ENCODE assay signal across 11 cellular contexts in the genomic region with DNA sequence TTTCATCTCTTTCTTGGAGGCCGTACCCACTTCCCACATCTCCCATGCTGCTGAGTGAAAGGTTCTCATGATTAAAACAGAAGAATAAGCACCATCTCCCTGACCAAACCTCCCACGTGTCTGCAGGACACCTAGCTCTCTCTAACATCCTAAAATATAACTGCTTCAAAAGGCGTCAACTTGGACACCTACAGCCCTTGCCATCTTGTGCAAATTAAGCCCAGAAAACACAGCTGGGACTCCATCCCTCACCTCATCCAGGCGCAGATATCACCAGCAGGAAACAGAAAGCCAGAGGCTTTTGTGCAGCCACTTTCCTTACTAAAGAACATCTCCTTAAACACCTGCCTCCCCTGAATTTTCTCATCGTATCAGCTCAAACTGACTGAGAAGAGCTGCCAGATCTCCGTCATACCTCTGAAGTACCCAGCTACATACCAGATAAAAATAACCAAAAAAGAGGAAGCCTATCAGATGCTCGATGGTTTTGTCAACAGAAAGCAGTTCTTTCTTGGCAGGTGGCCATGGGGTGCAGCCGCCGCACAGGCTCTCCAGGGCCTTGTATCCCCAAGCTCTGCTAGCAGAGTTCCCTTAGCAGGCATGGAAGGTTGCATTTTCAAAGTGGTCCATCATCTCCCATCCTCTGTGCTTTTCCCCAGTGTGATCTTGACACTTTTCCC. TPM values are rescaled to one million over a fixed set of nuclear protein-coding genes. Genes with fewer than 3 reads are reported as not detected.
DNase-seq lines count a peak whose midpoint lies in the region; ATAC-seq, FAIRE-seq and TF ChIP-seq lines count a peak whose summit lies in the region.
"Had no signal": no experiment of that assay in that cellular context is flagged by ENCODE, and none has a peak within 500 bp of the region (broad histone marks: within the 10 kb centered on the region; RNA-seq: fewer than 3 reads in every experiment).

No MANE protein-coding gene starts in this region.

- no peaks in the 10 kb centered on the region for H3K27me3 Mint-ChIP-seq in MCF 10A (ENCODE audit: insufficient read depth, unreplicated experiment)
- no peaks in the 10 kb centered on the region for H3K27me3 Mint-ChIP-seq in activated CD8-positive, alpha-beta T cell treated with anti-CD3 and anti-CD28 coated beads, Interleukin-2, amount 10 ng/mL, durations not matched to agents 7 days and 5 days (ENCODE audit: low read depth)

- TF ChIP-seq RAD21 in GM12878 (IDR thresholded peaks at IDR 0.05; ENCODE audit: insufficient read depth, low read depth, low read length): no peak

- peak; percentile 77 for ATAC-seq in GM12878
- ATAC-seq in upper lobe of right lung: peak; percentile 48
- ATAC-seq in activated CD8-positive, alpha-beta T cell treated with anti-CD3 and anti-CD28 coated beads, Interleukin-2, amount 10 ng/mL, durations not matched to agents 7 days and 5 days: no peak

- SMC1A ChIA-PET in GM12878 (lab: Charles Lee; ENCODE audit: uncharacterized antibody, unreplicated experiment): interaction anchor here (0.7 to 1.9 kb wide), 7 partner anchors 8 to 136 kb away, joined by 3 to 6 read pairs (median 3); a partner anchor contains a TSS

- intact Hi-C loops in MCF 10A (cut with micrococcal nuclease) (no loop called here), breast epithelium (cut with DNase I; ENCODE audit: low total_unique reads) (no loop called here), GM12878 (cut with micrococcal nuclease; ENCODE audit: unreplicated experiment) (no loop called here), upper lobe of right lung (cut with DNase I) (no loop called here), esophagus muscularis mucosa (cut with DNase I) (no loop called here)

- no peak for TF ChIP-seq EP300 in GM12878 (IDR thresholded peaks at IDR 0.05; ENCODE audit: borderline replicate concordance in 1 of 2, control insufficient read depth in 1 of 2, low read depth in 2 of 2, low read length in 2 of 2)
- no peak for TF ChIP-seq EP300 in esophagus muscularis mucosa (IDR thresholded peaks at IDR 0.05)

- no peak for TF ChIP-seq POLR2A in breast epithelium (IDR thresholded peaks at IDR 0.05)
- no peak for TF ChIP-seq POLR2A in GM12878 (IDR thresholded peaks at IDR 0.05; ENCODE audit: low read depth, low read length)
- TF ChIP-seq POLR2A in esophagus muscularis mucosa (IDR thresholded peaks at IDR 0.05; ENCODE audit: low read depth): no peak

- H3K27ac Mint-ChIP-seq in MCF 10A (ENCODE audit: low read depth, unreplicated experiment): peak overlapping the region; percentile 56
- no peak overlapping the region for H3K27ac Mint-ChIP-seq in activated CD8-positive, alpha-beta T cell treated with anti-CD3 and anti-CD28 coated beads, Interleukin-2, amount 10 ng/mL, durations not matched to agents 7 days and 5 days

- CTCF ChIA-PET in MCF 10A (lab: Yijun Ruan, JAX): interaction anchor here (0.8 kb wide), 1 partner anchor 8 kb away, joined by 3 read pairs; no protein-coding TSS in a partner anchor
- CTCF ChIA-PET in GM12878 (lab: Yijun Ruan, JAX): interaction anchor here (0.8 to 1.6 kb wide), 6 partner anchors 10 to 42 kb away, joined by 3 read pairs; no protein-coding TSS in a partner anchor
- CTCF ChIA-PET in activated CD8-positive, alpha-beta T cell treated with anti-CD3 and anti-CD28 coated beads, Interleukin-2, amount 10 ng/mL, durations not matched to agents 7 days and 5 days (lab: Charles Lee): no interaction called here

- WGBS in GM12878 (ENCODE audit: insufficient coverage, insufficient replicate concordance, low lambda C conversion rate, missing lambda C conversion rate): 5% methylated on average over 9 of the region's 9 CpGs
- WGBS in esophagus muscularis mucosa: 71% methylated on average over 9 of the region's 9 CpGs

- no peaks in the 10 kb centered on the region for H3K9me3 Mint-ChIP-seq in MCF 10A (ENCODE audit: unreplicated experiment)
- no peaks in the 10 kb centered on the region for H3K9me3 Mint-ChIP-seq in activated CD8-positive, alpha-beta T cell treated with anti-CD3 and anti-CD28 coated beads, Interleukin-2, amount 10 ng/mL, durations not matched to agents 7 days and 5 days (ENCODE audit: insufficient read depth)

- RAD21 ChIA-PET in GM12878 (lab: Charles Lee; ENCODE audit: unreplicated experiment): no interaction called here

- no peaks in the 10 kb centered on the region for H3K27me3 ChIP-seq in breast epithelium
- H3K27me3 ChIP-seq in GM12878 (replicated peaks in 1 of 2; ENCODE audit: control insufficient read depth in 2 of 2, insufficient read depth in 2 of 2, low read length in 1 of 2): no peaks in the 10 kb centered on the region
- H3K27me3 ChIP-seq in upper lobe of right lung: no peaks in the 10 kb centered on the region
- H3K27me3 ChIP-seq in esophagus muscularis mucosa: no peaks in the 10 kb centered on the region
- H3K27me3 ChIP-seq: body of pancreas had no signal

- H3K4me2 ChIP-seq in GM12878 (ENCODE audit: control insufficient read depth, insufficient read depth): peak overlapping the region; percentile 75

- no peak overlapping the region for H3K4me3 ChIP-seq in breast epithelium
- peak overlapping the region; percentile 42; the same call in 1 of the 2 replicates for H3K4me3 ChIP-seq in GM12878
- H3K4me3 ChIP-seq in upper lobe of right lung: no peak overlapping the region
- H3K4me3 ChIP-seq in esophagus muscularis mucosa: no peak overlapping the region
- H3K4me3 ChIP-seq: body of pancreas had no signal

- H3K9me3 ChIP-seq in breast epithelium: no peaks in the 10 kb centered on the region
- H3K9me3 ChIP-seq in GM12878 (replicated peaks; ENCODE audit: control insufficient read depth, insufficient read depth, low read length): no peaks in the 10 kb centered on the region
- H3K9me3 ChIP-seq in upper lobe of right lung: no peaks in the 10 kb centered on the region
- H3K9me3 ChIP-seq in esophagus muscularis mucosa: no peaks in the 10 kb centered on the region
- H3K9me3 ChIP-seq: body of pancreas had no signal

- H3K4me1 Mint-ChIP-seq in MCF 10A (ENCODE audit: insufficient read depth, unreplicated experiment): peaks cover 34% of the 10 kb centered on the region
- H3K4me1 Mint-ChIP-seq in activated CD8-positive, alpha-beta T cell treated with anti-CD3 and anti-CD28 coated beads, Interleukin-2, amount 10 ng/mL, durations not matched to agents 7 days and 5 days (ENCODE audit: low read depth): peaks cover 12% of the 10 kb centered on the region

- peak overlapping the region; percentile 22 for H2AFZ ChIP-seq in GM12878 (ENCODE audit: control insufficient read depth, low read depth, low read length)

- H3K4me1 ChIP-seq in breast epithelium (no peaks in the 10 kb centered on the region), GM12878 (ENCODE audit: control insufficient read depth, insufficient read depth, low read length) (peaks cover 54% of the 10 kb centered on the region), upper lobe of right lung (peaks cover 9% of the 10 kb centered on the region), esophagus muscularis mucosa (peaks cover 0 to 8% (median 2%) of the 10 kb centered on the region in 4 donors)

- peaks cover 2% of the 10 kb centered on the region for H3K79me2 ChIP-seq in GM12878 (ENCODE audit: control insufficient read depth, insufficient read depth, low read length)

- DNase-seq in MCF 10A (ENCODE audit: unreplicated experiment) (no peak), breast epithelium (ENCODE audit: low spot score in 2 of 2) (no peak), HTR-8/SVneo (ENCODE audit: insufficient read length, low spot score) (no peak), GM12878 (ENCODE audit: low read depth, low spot score) (peak; percentile 66), upper lobe of right lung (peak; percentile 69), esophagus muscularis mucosa (ENCODE audit: extremely low spot score) (no peak)
- DNase-seq in activated CD8-positive, alpha-beta T cell treated with anti-CD3 and anti-CD28 coated beads, Interleukin-2, amount 10 ng/mL, durations not matched to agents 7 days and 5 days: no peak
- DNase-seq in activated CD4-positive, CD25-positive, alpha-beta regulatory T cell (lab: John Stamatoyannopoulos, UW): no peak
- DNase-seq: SW 1271 had no signal

- POLR2A ChIA-PET in MCF 10A (lab: Yijun Ruan, JAX): interaction anchor here (0.7 to 6.8 kb wide), 5 partner anchors 9 to 47 kb away, joined by 3 to 58 read pairs (median 23); a partner anchor contains a TSS
- POLR2A ChIA-PET in GM12878 (lab: Charles Lee): interaction anchor here (1.2 to 1.6 kb wide), 2 partner anchors 24 to 29 kb away, joined by 3 to 4 read pairs; a partner anchor contains a TSS
- POLR2A ChIA-PET in activated CD8-positive, alpha-beta T cell treated with anti-CD3 and anti-CD28 coated beads, Interleukin-2, amount 10 ng/mL, durations not matched to agents 7 days and 5 days (lab: Charles Lee): no interaction called here

- H3K36me3 Mint-ChIP-seq in MCF 10A (ENCODE audit: insufficient read depth, unreplicated experiment): peaks cover 8% of the 10 kb centered on the region
- peaks cover 2% of the 10 kb centered on the region for H3K36me3 Mint-ChIP-seq in activated CD8-positive, alpha-beta T cell treated with anti-CD3 and anti-CD28 coated beads, Interleukin-2, amount 10 ng/mL, durations not matched to agents 7 days and 5 days (ENCODE audit: low read depth)

- TF ChIP-seq CTCF in MCF 10A (IDR thresholded peaks at IDR 0.05; ENCODE audit: unreplicated experiment) (no peak), breast epithelium (IDR thresholded peaks at IDR 0.05) (no peak), GM12878 (IDR thresholded peaks at IDR 0.05 in 2 of 3, conservative IDR thresholded peaks at IDR 0.05 in 1 of 3; ENCODE audit: control insufficient read depth in 2 of 3, extremely low read depth in 1 of 3, insufficient read depth in 1 of 3, low read depth in 3 of 3, low read length in 3 of 3) (no peak), upper lobe of right lung (IDR thresholded peaks at IDR 0.05) (no peak), esophagus muscularis mucosa (IDR thresholded peaks at IDR 0.05) (no peak)

- H3K9ac ChIP-seq in GM12878 (ENCODE audit: control insufficient read depth, insufficient read depth, low read length): peak overlapping the region; percentile 8; the same call in 1 of the 2 replicates

- BruUV-seq in MCF 10A (replicated peaks; lab: Mats Ljungman, UMichigan): no TSS peak
- BruUV-seq in GM12878 (replicated peaks; lab: Mats Ljungman, UMichigan): no TSS peak

- in situ Hi-C loops in GM12878 (cut with MboI): no loop called here

- H3K36me3 ChIP-seq in breast epithelium (no peaks in the 10 kb centered on the region), GM12878 (ENCODE audit: control insufficient read depth in 2 of 2, insufficient read depth in 2 of 2, low read length in 1 of 2) (no peaks in the 10 kb centered on the region; a peak in 2 of 4 replicates), upper lobe of right lung (no peaks in the 10 kb centered on the region), esophagus muscularis mucosa (no peaks in the 10 kb centered on the region)

- H3K27ac ChIP-seq in breast epithelium (no peak overlapping the region), GM12878 (ENCODE audit: control insufficient read depth, insufficient read depth) (peak overlapping the region; percentile 60), upper lobe of right lung (no peak overlapping the region), esophagus muscularis mucosa (replicated peaks in 1 of 4) (no peak overlapping the region)
- H3K27ac ChIP-seq: body of pancreas had no signal

- no peaks in the 10 kb centered on the region for H4K20me1 ChIP-seq in GM12878 (ENCODE audit: control insufficient read depth, insufficient read depth)

- peak; percentile 65 for FAIRE-seq in HTR-8/SVneo (lab: Jason Lieb, UNC)
- peak; percentile 65 for FAIRE-seq in GM12878 (lab: Jason Lieb, UNC)
- FAIRE-seq: islet of Langerhans had no signal

- H3K4me3 Mint-ChIP-seq in MCF 10A (ENCODE audit: unreplicated experiment): no peak overlapping the region
- H3K4me3 Mint-ChIP-seq in activated CD8-positive, alpha-beta T cell treated with anti-CD3 and anti-CD28 coated beads, Interleukin-2, amount 10 ng/mL, durations not matched to agents 7 days and 5 days: no peak overlapping the region

RNA-seq across cellular contexts. Expression of a gene that starts 28.8 kb away (rescaled TPM):
- total RNA-seq in MCF 10A (2022): 17.2 and 18.6 TPM in 2 replicates
- 1 to 10 TPM in 2 of 3 donors, under 1 TPM in 1; 0.16 to 6.3 (median 3.3) TPM for total RNA-seq in breast epithelium
- 8.9 and 12.9 TPM in 2 replicates for total RNA-seq in GM12878 (2013; cell fraction: nucleolus; rRNA removed)
- 3.2 and 4.8 TPM in 2 replicates for total RNA-seq in GM12878 (2014; rRNA removed)
- total RNA-seq in GM12878 (2014; rRNA removed; fragmentation: Illumina TruSeq; extraction: Trizol): 3.3 TPM in 2 replicates
- 7.5 and 7.9 TPM in 2 replicates for total RNA-seq in GM12878 (2021)
- polyA plus RNA-seq in GM12878 (2011; ENCODE audit: low read depth): 1.9 TPM
- 1.6 and 2.8 TPM in 2 replicates for polyA plus RNA-seq in GM12878 (2011; rRNA removed)
- 2.3 and 2.4 TPM in 2 replicates for polyA plus RNA-seq in GM12878 (2011; cell fraction: cytosol; rRNA removed)
- 3.9 and 5.0 TPM in 2 replicates for polyA plus RNA-seq in GM12878 (2011; cell fraction: nucleus; rRNA removed)
- 2.9 and 3.3 TPM in 2 replicates for polyA plus RNA-seq in GM12878 (2012)
- 3.4 and 4.1 TPM in 2 replicates for polyA plus RNA-seq in GM12878 (2014; fragmentation: Illumina TruSeq; extraction: Trizol)
- under 1 TPM; 0.48 to 0.58 TPM for polyA plus RNA-seq in GM12878 (2014; fragmentation: Nextera tagmentation; extraction: Ambion mirVana)
- polyA plus RNA-seq in GM12878 (2014; rRNA removed): 3.0 and 3.3 TPM in 2 replicates
- polyA plus RNA-seq in GM12878 (2016; fragmentation: Nextera tagmentation; extraction: Ambion mirVana): 1 to 10 TPM; 1.3 TPM
- 4.7 and 5.1 TPM in 2 replicates for polyA minus RNA-seq in GM12878 (2011; rRNA and poly(A)+ RNA removed)
- polyA minus RNA-seq in GM12878 (2011; cell fraction: cytosol; rRNA and poly(A)+ RNA removed): 1.7 and 1.8 TPM in 2 replicates
- polyA minus RNA-seq in GM12878 (2011; cell fraction: nucleus; rRNA and poly(A)+ RNA removed): 2.2 and 3.8 TPM in 2 replicates
- total RNA-seq in upper lobe of right lung: 12.0 TPM
- total RNA-seq in activated CD8-positive, alpha-beta T cell treated with anti-CD3 and anti-CD28 coated beads, Interleukin-2, amount 10 ng/mL, durations not matched to agents 7 days and 5 days: 1 to 10 TPM; 6.7 to 7.0 TPM
- 1 to 10 TPM in 3 of 4 donors, under 1 TPM in 1; 0.83 to 3.3 (median 1.8) TPM for total RNA-seq in esophagus muscularis mucosa

Comparison
In these comparisons a context has a peak if more than half of its experiments do, and no peak if none do; other contexts are left out.
1. DNase-seq: peak in GM12878 (single experiment) and upper lobe of right lung (single experiment); none in MCF 10A (single experiment), breast epithelium (0 of 2), HTR-8/SVneo (single experiment), activated CD8-positive, alpha-beta T cell treated with anti-CD3 and anti-CD28 coated beads, Interleukin-2, amount 10 ng/mL, durations not matched to agents 7 days and 5 days (single experiment), activated CD4-positive, CD25-positive, alpha-beta regulatory T cell (0 of 4) and esophagus muscularis mucosa (single experiment).